20 cellular contexts compared by ENCODE assay signal in the genomic region with DNA sequence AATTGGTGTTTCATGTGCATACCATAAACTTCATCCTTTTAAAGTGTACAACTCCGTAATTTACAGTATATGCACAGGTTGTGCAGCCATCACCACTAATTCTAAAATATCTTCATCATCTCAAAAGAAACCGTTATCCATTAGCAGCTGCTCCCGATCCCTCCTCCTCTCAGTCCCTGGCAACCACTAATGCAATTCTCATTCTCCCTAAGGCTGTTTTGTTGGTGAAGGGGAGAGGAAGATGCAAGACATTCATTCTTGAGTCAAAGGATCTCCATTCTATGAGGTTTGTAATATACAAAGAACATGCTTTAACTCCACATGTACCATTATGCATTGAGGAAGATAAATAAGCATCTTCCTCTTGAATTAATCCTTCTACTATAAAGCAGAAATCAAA. TPM values are rescaled to one million over a fixed set of nuclear protein-coding genes. Genes with fewer than 3 reads are reported as not detected.
A peak's percentile ranks its signal among the peaks of the same experiment; 100 is the strongest.
DNase-seq lines count a peak whose midpoint lies in the region; ATAC-seq, FAIRE-seq and TF ChIP-seq lines count a peak whose summit lies in the region.
"Had no signal": no experiment of that assay in that cellular context is flagged by ENCODE, and none has a peak within 500 bp of the region (broad histone marks: within the 10 kb centered on the region; RNA-seq: fewer than 3 reads in every experiment).

No MANE protein-coding gene starts in this region.

- DNase-seq in NCI-H82 (lab: John Stamatoyannopoulos, UW) (peak; percentile 54), NCI-H82 treated with DMSO at 0.1 percent for 48 hours (lab: John Stamatoyannopoulos, UW; ENCODE audit: unreplicated experiment) (no peak), H54 (ENCODE audit: insufficient read length, low spot score) (no peak), SK-N-DZ (ENCODE audit: low spot score) (peak; percentile 66), keratinocyte (ENCODE audit: low read depth, low spot score) (no peak), globus pallidus (ENCODE audit: low spot score) (no peak), superior temporal gyrus (ENCODE audit: extremely low spot score) (no peak)
- no peak for DNase-seq in activated CD8-positive, alpha-beta T cell treated with anti-CD3 and anti-CD28 coated beads, Interleukin-2, amount 10 ng/mL, durations not matched to agents 7 days and 5 days
- DNase-seq: 8988T; COR-L47; GF-D8; GOT3; KBM-7; NCI-H1092 treated with DMSO at 0.1 percent for 48 hours; NCI-H187; NCI-H510A treated with DMSO at 0.1 percent for 48 hours; NK-92 treated with Interleukin-12 subunit alpha and Interleukin-12 subunit beta, amount 100 ng/mL, for 24 hours; PC-3 had no signal

- no peak for TF ChIP-seq POLR2A in H54 (IDR thresholded peaks at IDR 0.05; ENCODE audit: low read depth, low read length)

- CTCF ChIA-PET in activated CD8-positive, alpha-beta T cell treated with anti-CD3 and anti-CD28 coated beads, Interleukin-2, amount 10 ng/mL, durations not matched to agents 7 days and 5 days (lab: Charles Lee) = no interaction called here

- H3K27me3 ChIP-seq in keratinocyte (ENCODE audit: control insufficient read depth, extremely low read depth, insufficient read depth, low read length) = no peaks in the 10 kb centered on the region

- H3K9me3 Mint-ChIP-seq in activated CD8-positive, alpha-beta T cell treated with anti-CD3 and anti-CD28 coated beads, Interleukin-2, amount 10 ng/mL, durations not matched to agents 7 days and 5 days (ENCODE audit: insufficient read depth) = no peaks in the 10 kb centered on the region

- ATAC-seq in activated CD8-positive, alpha-beta T cell treated with anti-CD3 and anti-CD28 coated beads, Interleukin-2, amount 10 ng/mL, durations not matched to agents 7 days and 5 days = no peak
- ATAC-seq: PC-3 had no signal

- H3K9me1 ChIP-seq in keratinocyte (ENCODE audit: control insufficient read depth, extremely low read depth, insufficient read depth, low read length) = no peaks in the 10 kb centered on the region

- FAIRE-seq in H54 (lab: Jason Lieb, UNC) = peak; percentile 48
- FAIRE-seq in keratinocyte (lab: Jason Lieb, UNC) = peak; percentile 49

- peaks cover 2% of the 10 kb centered on the region for H3K4me1 ChIP-seq in keratinocyte (ENCODE audit: control insufficient read depth, extremely low read depth, insufficient read depth, low read length)

- no peak overlapping the region for H3K4me3 Mint-ChIP-seq in activated CD8-positive, alpha-beta T cell treated with anti-CD3 and anti-CD28 coated beads, Interleukin-2, amount 10 ng/mL, durations not matched to agents 7 days and 5 days
- H3K4me3 Mint-ChIP-seq: CD14-positive monocyte had no signal

- no peaks in the 10 kb centered on the region for H4K20me1 ChIP-seq in keratinocyte (ENCODE audit: control insufficient read depth, extremely low read depth, insufficient read depth, low read length)

- no peak for TF ChIP-seq CTCF in keratinocyte (optimal IDR thresholded peaks at IDR 0.05 in 1 of 3, IDR thresholded peaks at IDR 0.05 in 1 of 3, conservative IDR thresholded peaks at IDR 0.05 in 1 of 3; ENCODE audit: extremely low read depth in 1 of 3, insufficient read depth in 2 of 3, low read length in 3 of 3)

- dilution Hi-C loops in keratinocyte (cut with MboI; ENCODE audit: extremely low pct_ligation_motif_present, low sequenced_read_pairs) = no loop called here

- H3K27me3 Mint-ChIP-seq in activated CD8-positive, alpha-beta T cell treated with anti-CD3 and anti-CD28 coated beads, Interleukin-2, amount 10 ng/mL, durations not matched to agents 7 days and 5 days (ENCODE audit: low read depth) = no peaks in the 10 kb centered on the region

- H3K9me3 ChIP-seq in keratinocyte (ENCODE audit: control insufficient read depth, low read depth, low read length) = no peaks in the 10 kb centered on the region

- H3K4me2 ChIP-seq in keratinocyte (ENCODE audit: control insufficient read depth, extremely low read depth, insufficient read depth, low read depth, low read length) = no peak overlapping the region

- peaks cover 28% of the 10 kb centered on the region for H3K79me2 ChIP-seq in keratinocyte (ENCODE audit: control insufficient read depth, insufficient read depth, low read length)

- no peak overlapping the region for H3K27ac Mint-ChIP-seq in activated CD8-positive, alpha-beta T cell treated with anti-CD3 and anti-CD28 coated beads, Interleukin-2, amount 10 ng/mL, durations not matched to agents 7 days and 5 days

- no peak overlapping the region for H3K4me3 ChIP-seq in keratinocyte (ENCODE audit: control insufficient read depth in 2 of 3, extremely low read depth in 1 of 3, insufficient read depth in 2 of 3, low read depth in 1 of 3, low read length in 3 of 3)

- no peaks in the 10 kb centered on the region for H3K4me1 Mint-ChIP-seq in activated CD8-positive, alpha-beta T cell treated with anti-CD3 and anti-CD28 coated beads, Interleukin-2, amount 10 ng/mL, durations not matched to agents 7 days and 5 days (ENCODE audit: low read depth)

- no peaks in the 10 kb centered on the region for H3K36me3 ChIP-seq in keratinocyte (ENCODE audit: control insufficient read depth in 2 of 2, extremely low read depth in 1 of 2, insufficient read depth in 2 of 2, low read length in 2 of 2)

- POLR2A ChIA-PET in activated CD8-positive, alpha-beta T cell treated with anti-CD3 and anti-CD28 coated beads, Interleukin-2, amount 10 ng/mL, durations not matched to agents 7 days and 5 days (lab: Charles Lee) = no interaction called here

- no peak overlapping the region for H3K27ac ChIP-seq in keratinocyte (ENCODE audit: control insufficient read depth, insufficient read depth, low read length)

- H3K36me3 Mint-ChIP-seq in activated CD8-positive, alpha-beta T cell treated with anti-CD3 and anti-CD28 coated beads, Interleukin-2, amount 10 ng/mL, durations not matched to agents 7 days and 5 days (ENCODE audit: low read depth) = no peaks in the 10 kb centered on the region

- H3K9ac ChIP-seq in keratinocyte (ENCODE audit: control insufficient read depth, extremely low read depth, insufficient read depth, low read length) = no peak overlapping the region

- no peak overlapping the region for H2AFZ ChIP-seq in keratinocyte (ENCODE audit: control insufficient read depth, low read length)

RNA-seq across cellular contexts. Expression of a gene that starts 48.6 kb away (rescaled TPM):
- polyA plus RNA-seq in SK-N-DZ (2014; cell fraction: cytosol; rRNA removed) = not detected in 2 replicates
- polyA plus RNA-seq in SK-N-DZ (2014; cell fraction: nucleus; rRNA removed) = not detected in 2 replicates
- not detected in 3 replicates for polyA plus RNA-seq in keratinocyte
- polyA plus RNA-seq in keratinocyte (2011; ENCODE audit: low read depth) = not detected
- not detected in 2 replicates for polyA plus RNA-seq in keratinocyte (2011; cell fraction: cytosol; rRNA removed)
- not detected in 2 replicates for polyA plus RNA-seq in keratinocyte (2011; cell fraction: nucleus; rRNA removed)
- polyA plus RNA-seq in keratinocyte (2012; ENCODE audit: low replicate concordance) = not detected in 2 replicates
- under 0.01 TPM in 3 replicates for polyA minus RNA-seq in keratinocyte
- polyA minus RNA-seq in keratinocyte (2011; cell fraction: cytosol; rRNA and poly(A)+ RNA removed) = 1,401 TPM
- polyA minus RNA-seq in keratinocyte (2011; cell fraction: nucleus; rRNA and poly(A)+ RNA removed) = under 0.01 TPM in 2 replicates
- total RNA-seq in activated CD8-positive, alpha-beta T cell treated with anti-CD3 and anti-CD28 coated beads, Interleukin-2, amount 10 ng/mL, durations not matched to agents 7 days and 5 days = not detected
- total RNA-seq: MCF 10A, PC-3 had no signal
- polyA plus RNA-seq: CD14-positive monocyte had no signal

Comparison
In these comparisons a context has a peak if more than half of its experiments do, and no peak if none do; other contexts are left out.
1. DNase-seq: peak in NCI-H82 (single experiment) and SK-N-DZ (single experiment); none in NCI-H82 treated with DMSO at 0.1 percent for 48 hours (single experiment), H54 (single experiment), keratinocyte (single experiment), activated CD8-positive, alpha-beta T cell treated with anti-CD3 and anti-CD28 coated beads, Interleukin-2, amount 10 ng/mL, durations not matched to agents 7 days and 5 days (single experiment), globus pallidus (single experiment) and superior temporal gyrus (single experiment).